In the genomic region with DNA sequence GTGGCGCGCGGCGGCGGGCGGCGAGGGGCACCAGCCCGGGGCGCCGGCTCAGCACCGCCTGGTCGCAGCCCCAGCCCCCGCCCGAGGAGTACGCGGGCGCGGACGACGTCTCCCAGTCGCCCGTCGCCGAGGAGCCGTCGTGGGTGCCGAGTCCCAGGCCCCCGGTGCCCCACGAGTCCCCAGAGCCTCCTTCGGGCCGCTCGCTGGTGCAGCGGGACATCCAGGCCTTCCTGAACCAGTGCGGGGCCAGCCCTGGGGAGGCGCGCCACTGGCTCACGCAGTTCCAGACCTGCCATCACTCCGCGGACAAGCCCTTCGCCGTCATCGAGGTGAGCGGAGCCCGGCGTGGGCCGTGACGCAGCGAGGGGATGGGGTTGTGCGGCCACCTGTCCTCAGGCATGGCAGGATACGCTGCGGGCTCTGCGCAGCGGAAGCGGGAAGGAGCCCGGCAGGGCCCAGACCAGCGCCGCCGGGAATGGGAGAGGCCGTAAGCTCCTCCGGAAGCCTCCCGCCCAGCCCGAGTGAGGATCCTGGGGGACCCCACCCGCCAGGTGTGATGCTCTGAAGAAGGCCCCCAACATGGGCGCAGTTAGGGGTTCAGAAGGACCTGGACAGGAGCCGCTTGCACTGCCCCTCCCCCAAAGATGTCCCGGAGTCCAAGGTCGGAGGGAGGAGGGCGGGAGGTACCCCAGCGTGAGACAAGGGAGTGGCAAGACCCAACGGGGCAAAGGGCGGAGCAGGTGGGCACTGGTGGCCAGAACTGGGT, we compare ENCODE assay signal across 1 cellular context.
TF ChIP-seq lines count a peak whose summit lies in the region.

No MANE protein-coding gene starts in this region.

TF ChIP-seq in HepG2, 621 proteins besides CTCF, POLR2A, EP300 and RAD21 (continued from another document and continues in another):
- TF ChIP-seq CCDC6 (CRISPR knock-in tag; IDR thresholded peaks at IDR 0.05) = no peak
- TF ChIP-seq, protein P1, sequence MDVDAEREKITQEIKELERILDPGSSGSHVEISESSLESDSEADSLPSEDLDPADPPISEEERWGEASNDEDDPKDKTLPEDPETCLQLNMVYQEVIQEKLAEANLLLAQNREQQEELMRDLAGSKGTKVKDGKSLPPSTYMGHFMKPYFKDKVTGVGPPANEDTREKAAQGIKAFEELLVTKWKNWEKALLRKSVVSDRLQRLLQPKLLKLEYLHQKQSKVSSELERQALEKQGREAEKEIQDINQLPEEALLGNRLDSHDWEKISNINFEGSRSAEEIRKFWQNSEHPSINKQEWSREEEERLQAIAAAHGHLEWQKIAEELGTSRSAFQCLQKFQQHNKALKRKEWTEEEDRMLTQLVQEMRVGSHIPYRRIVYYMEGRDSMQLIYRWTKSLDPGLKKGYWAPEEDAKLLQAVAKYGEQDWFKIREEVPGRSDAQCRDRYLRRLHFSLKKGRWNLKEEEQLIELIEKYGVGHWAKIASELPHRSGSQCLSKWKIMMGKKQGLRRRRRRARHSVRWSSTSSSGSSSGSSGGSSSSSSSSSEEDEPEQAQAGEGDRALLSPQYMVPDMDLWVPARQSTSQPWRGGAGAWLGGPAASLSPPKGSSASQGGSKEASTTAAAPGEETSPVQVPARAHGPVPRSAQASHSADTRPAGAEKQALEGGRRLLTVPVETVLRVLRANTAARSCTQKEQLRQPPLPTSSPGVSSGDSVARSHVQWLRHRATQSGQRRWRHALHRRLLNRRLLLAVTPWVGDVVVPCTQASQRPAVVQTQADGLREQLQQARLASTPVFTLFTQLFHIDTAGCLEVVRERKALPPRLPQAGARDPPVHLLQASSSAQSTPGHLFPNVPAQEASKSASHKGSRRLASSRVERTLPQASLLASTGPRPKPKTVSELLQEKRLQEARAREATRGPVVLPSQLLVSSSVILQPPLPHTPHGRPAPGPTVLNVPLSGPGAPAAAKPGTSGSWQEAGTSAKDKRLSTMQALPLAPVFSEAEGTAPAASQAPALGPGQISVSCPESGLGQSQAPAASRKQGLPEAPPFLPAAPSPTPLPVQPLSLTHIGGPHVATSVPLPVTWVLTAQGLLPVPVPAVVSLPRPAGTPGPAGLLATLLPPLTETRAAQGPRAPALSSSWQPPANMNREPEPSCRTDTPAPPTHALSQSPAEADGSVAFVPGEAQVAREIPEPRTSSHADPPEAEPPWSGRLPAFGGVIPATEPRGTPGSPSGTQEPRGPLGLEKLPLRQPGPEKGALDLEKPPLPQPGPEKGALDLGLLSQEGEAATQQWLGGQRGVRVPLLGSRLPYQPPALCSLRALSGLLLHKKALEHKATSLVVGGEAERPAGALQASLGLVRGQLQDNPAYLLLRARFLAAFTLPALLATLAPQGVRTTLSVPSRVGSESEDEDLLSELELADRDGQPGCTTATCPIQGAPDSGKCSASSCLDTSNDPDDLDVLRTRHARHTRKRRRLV (CRISPR knock-in tag; IDR thresholded peaks at IDR 0.05) = 0 out of 2 replicates have a peak, but pooled peaks have one; percentile 56
- no peak; the same call in 1 of the 2 replicates for TF ChIP-seq ZNF766 (CRISPR knock-in tag; IDR thresholded peaks at IDR 0.05; ENCODE audit: borderline replicate concordance)
- no peak; the same call in 1 of the 2 replicates for TF ChIP-seq ZNF431 (CRISPR knock-in tag; IDR thresholded peaks at IDR 0.05; ENCODE audit: borderline replicate concordance, low read depth)
- no peak for TF ChIP-seq RFXANK (CRISPR knock-in tag; IDR thresholded peaks at IDR 0.05)
- peak; percentile 82; the same call in 1 of the 2 replicates for TF ChIP-seq HES4 (CRISPR knock-in tag; IDR thresholded peaks at IDR 0.05; ENCODE audit: borderline replicate concordance)
- TF ChIP-seq SAP130 (CRISPR knock-in tag; IDR thresholded peaks at IDR 0.05; ENCODE audit: low read depth) = peak; percentile 33; the same call in 1 of the 2 replicates
- no peak for TF ChIP-seq NFKBIZ (CRISPR knock-in tag; IDR thresholded peaks at IDR 0.05)
- TF ChIP-seq SATB2 (CRISPR knock-in tag; IDR thresholded peaks at IDR 0.05) = no peak
- TF ChIP-seq, protein P2, sequence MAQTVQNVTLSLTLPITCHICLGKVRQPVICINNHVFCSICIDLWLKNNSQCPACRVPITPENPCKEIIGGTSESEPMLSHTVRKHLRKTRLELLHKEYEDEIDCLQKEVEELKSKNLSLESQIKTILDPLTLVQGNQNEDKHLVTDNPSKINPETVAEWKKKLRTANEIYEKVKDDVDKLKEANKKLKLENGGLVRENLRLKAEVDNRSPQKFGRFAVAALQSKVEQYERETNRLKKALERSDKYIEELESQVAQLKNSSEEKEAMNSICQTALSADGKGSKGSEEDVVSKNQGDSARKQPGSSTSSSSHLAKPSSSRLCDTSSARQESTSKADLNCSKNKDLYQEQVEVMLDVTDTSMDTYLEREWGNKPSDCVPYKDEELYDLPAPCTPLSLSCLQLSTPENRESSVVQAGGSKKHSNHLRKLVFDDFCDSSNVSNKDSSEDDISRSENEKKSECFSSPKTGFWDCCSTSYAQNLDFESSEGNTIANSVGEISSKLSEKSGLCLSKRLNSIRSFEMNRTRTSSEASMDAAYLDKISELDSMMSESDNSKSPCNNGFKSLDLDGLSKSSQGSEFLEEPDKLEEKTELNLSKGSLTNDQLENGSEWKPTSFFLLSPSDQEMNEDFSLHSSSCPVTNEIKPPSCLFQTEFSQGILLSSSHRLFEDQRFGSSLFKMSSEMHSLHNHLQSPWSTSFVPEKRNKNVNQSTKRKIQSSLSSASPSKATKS (CRISPR knock-in tag; IDR thresholded peaks at IDR 0.05) = no peak
- TF ChIP-seq, protein P3, sequence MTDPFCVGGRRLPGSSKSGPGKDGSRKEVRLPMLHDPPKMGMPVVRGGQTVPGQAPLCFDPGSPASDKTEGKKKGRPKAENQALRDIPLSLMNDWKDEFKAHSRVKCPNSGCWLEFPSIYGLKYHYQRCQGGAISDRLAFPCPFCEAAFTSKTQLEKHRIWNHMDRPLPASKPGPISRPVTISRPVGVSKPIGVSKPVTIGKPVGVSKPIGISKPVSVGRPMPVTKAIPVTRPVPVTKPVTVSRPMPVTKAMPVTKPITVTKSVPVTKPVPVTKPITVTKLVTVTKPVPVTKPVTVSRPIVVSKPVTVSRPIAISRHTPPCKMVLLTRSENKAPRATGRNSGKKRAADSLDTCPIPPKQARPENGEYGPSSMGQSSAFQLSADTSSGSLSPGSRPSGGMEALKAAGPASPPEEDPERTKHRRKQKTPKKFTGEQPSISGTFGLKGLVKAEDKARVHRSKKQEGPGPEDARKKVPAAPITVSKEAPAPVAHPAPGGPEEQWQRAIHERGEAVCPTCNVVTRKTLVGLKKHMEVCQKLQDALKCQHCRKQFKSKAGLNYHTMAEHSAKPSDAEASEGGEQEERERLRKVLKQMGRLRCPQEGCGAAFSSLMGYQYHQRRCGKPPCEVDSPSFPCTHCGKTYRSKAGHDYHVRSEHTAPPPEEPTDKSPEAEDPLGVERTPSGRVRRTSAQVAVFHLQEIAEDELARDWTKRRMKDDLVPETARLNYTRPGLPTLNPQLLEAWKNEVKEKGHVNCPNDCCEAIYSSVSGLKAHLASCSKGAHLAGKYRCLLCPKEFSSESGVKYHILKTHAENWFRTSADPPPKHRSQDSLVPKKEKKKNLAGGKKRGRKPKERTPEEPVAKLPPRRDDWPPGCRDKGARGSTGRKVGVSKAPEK (CRISPR knock-in tag; IDR thresholded peaks at IDR 0.05; ENCODE audit: borderline replicate concordance) = 0 out of 2 replicates have a peak, but pooled peaks have one; percentile 12
- TF ChIP-seq HOXA7 (CRISPR knock-in tag; IDR thresholded peaks at IDR 0.05) = no peak
- no peak for TF ChIP-seq EHMT2 (IDR thresholded peaks at IDR 0.05; ENCODE audit: borderline replicate concordance, low read depth, low read length)
- no peak for TF ChIP-seq GATA4 (IDR thresholded peaks at IDR 0.05; ENCODE audit: borderline replicate concordance, low read depth)
- peak; percentile 86; the same call in 1 of the 2 replicates for TF ChIP-seq ZNF326 (CRISPR knock-in tag; IDR thresholded peaks at IDR 0.05; ENCODE audit: borderline replicate concordance)
- no peak for TF ChIP-seq ZNF773 (CRISPR knock-in tag; IDR thresholded peaks at IDR 0.05; ENCODE audit: borderline replicate concordance)
- TF ChIP-seq SNAI1 (CRISPR knock-in tag; IDR thresholded peaks at IDR 0.05; ENCODE audit: borderline replicate concordance) = 0 out of 2 replicates have a peak, but pooled peaks have one; percentile 18
- TF ChIP-seq ATM (IDR thresholded peaks at IDR 0.05; ENCODE audit: borderline replicate concordance) = no peak
- TF ChIP-seq MAFF (IDR thresholded peaks at IDR 0.05; ENCODE audit: low read depth, low read length) = no peak
- TF ChIP-seq ZNF75D (CRISPR knock-in tag; IDR thresholded peaks at IDR 0.05; ENCODE audit: borderline replicate concordance) = no peak
- peak; percentile 63; the same call in 1 of the 2 replicates for TF ChIP-seq HNRNPL (IDR thresholded peaks at IDR 0.05; ENCODE audit: low read depth, low read length)
- TF ChIP-seq ZNF572 (CRISPR knock-in tag; IDR thresholded peaks at IDR 0.05) = no peak
- no peak for TF ChIP-seq ZNF44 (CRISPR knock-in tag; IDR thresholded peaks at IDR 0.05)
- TF ChIP-seq, protein P4, sequence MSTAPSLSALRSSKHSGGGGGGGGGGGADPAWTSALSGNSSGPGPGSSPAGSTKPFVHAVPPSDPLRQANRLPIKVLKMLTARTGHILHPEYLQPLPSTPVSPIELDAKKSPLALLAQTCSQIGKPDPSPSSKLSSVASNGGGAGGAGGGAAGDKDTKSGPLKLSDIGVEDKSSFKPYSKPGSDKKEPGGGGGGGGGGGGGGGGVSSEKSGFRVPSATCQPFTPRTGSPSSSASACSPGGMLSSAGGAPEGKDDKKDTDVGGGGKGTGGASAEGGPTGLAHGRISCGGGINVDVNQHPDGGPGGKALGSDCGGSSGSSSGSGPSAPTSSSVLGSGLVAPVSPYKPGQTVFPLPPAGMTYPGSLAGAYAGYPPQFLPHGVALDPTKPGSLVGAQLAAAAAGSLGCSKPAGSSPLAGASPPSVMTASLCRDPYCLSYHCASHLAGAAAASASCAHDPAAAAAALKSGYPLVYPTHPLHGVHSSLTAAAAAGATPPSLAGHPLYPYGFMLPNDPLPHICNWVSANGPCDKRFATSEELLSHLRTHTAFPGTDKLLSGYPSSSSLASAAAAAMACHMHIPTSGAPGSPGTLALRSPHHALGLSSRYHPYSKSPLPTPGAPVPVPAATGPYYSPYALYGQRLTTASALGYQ (CRISPR knock-in tag; IDR thresholded peaks at IDR 0.05) = no peak
- no peak for TF ChIP-seq EEA1 (CRISPR knock-in tag; IDR thresholded peaks at IDR 0.05; ENCODE audit: borderline replicate concordance)
- TF ChIP-seq GATAD2A (CRISPR knock-in tag; IDR thresholded peaks at IDR 0.05) = peak; percentile 72; the same call in 1 of the 2 replicates
- TF ChIP-seq, protein P5, sequence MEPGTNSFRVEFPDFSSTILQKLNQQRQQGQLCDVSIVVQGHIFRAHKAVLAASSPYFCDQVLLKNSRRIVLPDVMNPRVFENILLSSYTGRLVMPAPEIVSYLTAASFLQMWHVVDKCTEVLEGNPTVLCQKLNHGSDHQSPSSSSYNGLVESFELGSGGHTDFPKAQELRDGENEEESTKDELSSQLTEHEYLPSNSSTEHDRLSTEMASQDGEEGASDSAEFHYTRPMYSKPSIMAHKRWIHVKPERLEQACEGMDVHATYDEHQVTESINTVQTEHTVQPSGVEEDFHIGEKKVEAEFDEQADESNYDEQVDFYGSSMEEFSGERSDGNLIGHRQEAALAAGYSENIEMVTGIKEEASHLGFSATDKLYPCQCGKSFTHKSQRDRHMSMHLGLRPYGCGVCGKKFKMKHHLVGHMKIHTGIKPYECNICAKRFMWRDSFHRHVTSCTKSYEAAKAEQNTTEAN (CRISPR knock-in tag; conservative IDR thresholded peaks at IDR 0.05) = no peak
- no peak for TF ChIP-seq ZZZ3 (CRISPR knock-in tag; IDR thresholded peaks at IDR 0.05; ENCODE audit: borderline replicate concordance)
- TF ChIP-seq, protein P6, sequence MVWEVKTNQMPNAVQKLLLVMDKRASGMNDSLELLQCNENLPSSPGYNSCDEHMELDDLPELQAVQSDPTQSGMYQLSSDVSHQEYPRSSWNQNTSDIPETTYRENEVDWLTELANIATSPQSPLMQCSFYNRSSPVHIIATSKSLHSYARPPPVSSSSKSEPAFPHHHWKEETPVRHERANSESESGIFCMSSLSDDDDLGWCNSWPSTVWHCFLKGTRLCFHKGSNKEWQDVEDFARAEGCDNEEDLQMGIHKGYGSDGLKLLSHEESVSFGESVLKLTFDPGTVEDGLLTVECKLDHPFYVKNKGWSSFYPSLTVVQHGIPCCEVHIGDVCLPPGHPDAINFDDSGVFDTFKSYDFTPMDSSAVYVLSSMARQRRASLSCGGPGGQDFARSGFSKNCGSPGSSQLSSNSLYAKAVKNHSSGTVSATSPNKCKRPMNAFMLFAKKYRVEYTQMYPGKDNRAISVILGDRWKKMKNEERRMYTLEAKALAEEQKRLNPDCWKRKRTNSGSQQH (CRISPR knock-in tag; IDR thresholded peaks at IDR 0.05; ENCODE audit: low read depth) = no peak; the same call in 1 of the 2 replicates
- TF ChIP-seq NFIC (IDR thresholded peaks at IDR 0.05; ENCODE audit: low read length) = no peak
- TF ChIP-seq XBP1 (CRISPR knock-in tag; IDR thresholded peaks at IDR 0.05) = no peak
- peak; percentile 95 for TF ChIP-seq ZC3H13 (CRISPR knock-in tag; IDR thresholded peaks at IDR 0.05)
- no peak for TF ChIP-seq ZFP62 (CRISPR knock-in tag; IDR thresholded peaks at IDR 0.05)
- TF ChIP-seq ZBTB3 (CRISPR knock-in tag; IDR thresholded peaks at IDR 0.05; ENCODE audit: borderline replicate concordance, low read depth) = no peak
- no peak for TF ChIP-seq NONO (IDR thresholded peaks at IDR 0.05)
- TF ChIP-seq NONO (CRISPR knock-in tag; conservative IDR thresholded peaks at IDR 0.05) = peak; percentile 17; the same call in 1 of the 2 replicates
- TF ChIP-seq RFX1 (IDR thresholded peaks at IDR 0.05) = no peak
- TF ChIP-seq, protein P7, sequence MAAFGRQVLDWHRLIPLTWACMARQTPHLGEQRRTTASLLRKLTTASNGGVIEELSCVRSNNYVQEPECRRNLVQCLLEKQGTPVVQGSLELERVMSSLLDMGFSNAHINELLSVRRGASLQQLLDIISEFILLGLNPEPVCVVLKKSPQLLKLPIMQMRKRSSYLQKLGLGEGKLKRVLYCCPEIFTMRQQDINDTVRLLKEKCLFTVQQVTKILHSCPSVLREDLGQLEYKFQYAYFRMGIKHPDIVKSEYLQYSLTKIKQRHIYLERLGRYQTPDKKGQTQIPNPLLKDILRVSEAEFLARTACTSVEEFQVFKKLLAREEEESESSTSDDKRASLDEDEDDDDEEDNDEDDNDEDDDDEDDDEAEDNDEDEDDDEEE (CRISPR knock-in tag; IDR thresholded peaks at IDR 0.05) = peak; percentile 85
- TF ChIP-seq MEIS1 (CRISPR knock-in tag; IDR thresholded peaks at IDR 0.05; ENCODE audit: borderline replicate concordance) = no peak
- TF ChIP-seq ZNF776 (CRISPR knock-in tag; IDR thresholded peaks at IDR 0.05) = no peak; the same call in 1 of the 2 replicates
- TF ChIP-seq, protein P8, sequence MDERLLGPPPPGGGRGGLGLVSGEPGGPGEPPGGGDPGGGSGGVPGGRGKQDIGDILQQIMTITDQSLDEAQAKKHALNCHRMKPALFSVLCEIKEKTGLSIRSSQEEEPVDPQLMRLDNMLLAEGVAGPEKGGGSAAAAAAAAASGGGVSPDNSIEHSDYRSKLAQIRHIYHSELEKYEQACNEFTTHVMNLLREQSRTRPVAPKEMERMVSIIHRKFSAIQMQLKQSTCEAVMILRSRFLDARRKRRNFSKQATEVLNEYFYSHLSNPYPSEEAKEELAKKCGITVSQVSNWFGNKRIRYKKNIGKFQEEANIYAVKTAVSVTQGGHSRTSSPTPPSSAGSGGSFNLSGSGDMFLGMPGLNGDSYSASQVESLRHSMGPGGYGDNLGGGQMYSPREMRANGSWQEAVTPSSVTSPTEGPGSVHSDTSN (CRISPR knock-in tag; IDR thresholded peaks at IDR 0.05) = no peak
- no peak for TF ChIP-seq TGIF2 (CRISPR knock-in tag; IDR thresholded peaks at IDR 0.05)
